Comparison of ENCODE assay signal across 9 cellular contexts in the genomic region with DNA sequence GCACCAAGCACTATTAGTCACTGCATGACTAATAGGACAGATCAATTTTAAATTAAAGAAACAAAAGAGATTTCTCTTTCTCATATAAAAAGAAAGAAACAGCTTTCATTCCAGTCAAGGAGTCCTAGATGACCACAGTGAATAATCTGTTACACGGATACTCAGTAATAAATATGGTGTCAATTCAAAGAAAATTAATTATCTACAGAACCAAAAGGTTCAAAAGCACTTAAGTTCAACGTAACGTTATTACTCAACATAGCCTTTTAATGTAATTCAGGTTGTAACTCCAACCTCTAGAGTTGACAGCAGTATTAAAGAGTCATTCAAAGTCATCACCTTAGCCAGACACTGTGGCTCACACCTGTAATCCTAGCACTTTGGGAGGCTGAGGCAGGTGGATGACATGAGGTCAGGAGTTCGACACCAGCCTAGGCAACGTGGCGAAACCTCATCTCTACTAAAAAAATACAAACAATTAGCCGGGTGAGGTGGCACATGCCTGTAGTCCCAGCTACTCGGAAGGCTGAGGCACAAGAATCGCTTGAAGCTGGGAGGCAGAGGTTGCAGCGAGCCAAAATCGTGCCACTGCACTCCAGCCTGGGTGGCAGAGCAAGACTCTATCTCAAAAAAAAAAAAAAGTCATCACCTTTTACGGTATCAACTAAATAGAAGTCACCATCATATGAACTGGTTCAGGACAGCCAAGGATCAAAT. TPM values are rescaled to one million over a fixed set of nuclear protein-coding genes. Genes with fewer than 3 reads are reported as not detected.
DNase-seq lines count a peak whose midpoint lies in the region; ATAC-seq lines count a peak whose summit lies in the region.
"Had no signal": no experiment of that assay in that cellular context is flagged by ENCODE, and none has a peak within 500 bp of the region (broad histone marks: within the 10 kb centered on the region; RNA-seq: fewer than 3 reads in every experiment).

No MANE protein-coding gene starts in this region.

- peaks cover 75% of the 10 kb centered on the region for H3K4me1 Mint-ChIP-seq in activated T-helper 1 cell treated with anti-CD3 and anti-CD28 coated beads, Interleukin-12 subunit alpha, Interleukin-12 subunit beta, Interleukin-2, Interleukin-4 antibody, amounts not matched to agents 30 ng/mL and 10 ng/mL and 1 ng/mL, durations not matched to agents 14 hours and 24 hours and 36 hours (ENCODE audit: low read depth)
- peaks cover 72 to 89% of the 10 kb centered on the region in 2 donors for H3K4me1 Mint-ChIP-seq in immature natural killer cell

- H3K9me3 Mint-ChIP-seq in activated T-helper 1 cell treated with anti-CD3 and anti-CD28 coated beads, Interleukin-12 subunit alpha, Interleukin-12 subunit beta, Interleukin-2, Interleukin-4 antibody, amounts not matched to agents 30 ng/mL and 10 ng/mL and 1 ng/mL, durations not matched to agents 14 hours and 24 hours and 36 hours: no peaks in the 10 kb centered on the region
- H3K9me3 Mint-ChIP-seq in immature natural killer cell: no peaks in the 10 kb centered on the region

- peak; percentile 20 for DNase-seq in activated T-cell treated with anti-CD3 and anti-CD28 coated beads for 24 hours (ENCODE audit: low read depth)
- no peak for DNase-seq in activated T-cell treated with anti-CD3 and anti-CD28 coated beads for 4 hours
- DNase-seq in activated T-helper 1 cell treated with anti-CD3 and anti-CD28 coated beads, Interleukin-12 subunit alpha, Interleukin-12 subunit beta, Interleukin-2, Interleukin-4 antibody, amounts not matched to agents 30 ng/mL and 10 ng/mL and 1 ng/mL, durations not matched to agents 14 hours and 24 hours and 36 hours (ENCODE audit: low spot score): no peak
- no peak for DNase-seq in immature natural killer cell
- DNase-seq in HT-29 (ENCODE audit: low spot score): no peak
- DNase-seq: NCI-H1930 had no signal

- ATAC-seq in HG02588 (IDR thresholded peaks at IDR 0.05; ENCODE audit: unreplicated experiment): no peak
- no peak for ATAC-seq in HG02642 (IDR thresholded peaks at IDR 0.05; ENCODE audit: poor library complexity, unreplicated experiment)

- H3K27me3 ChIP-seq in thymus (ENCODE audit: control insufficient read depth, insufficient read depth): no peaks in the 10 kb centered on the region

- WGBS in thymus: 96% methylated on average over 12 of the region's 12 CpGs

- intact Hi-C loops in activated T-helper 1 cell treated with anti-CD3 and anti-CD28 coated beads, Interleukin-12 subunit alpha, Interleukin-12 subunit beta, Interleukin-2, Interleukin-4 antibody, amounts not matched to agents 30 ng/mL and 10 ng/mL and 1 ng/mL, durations not matched to agents 14 hours and 24 hours and 36 hours (cut with micrococcal nuclease): loop anchor here (1.0 to 5.0 kb wide), 12 partner anchors 13 to 968 kb away; a partner anchor contains a TSS

- H3K4me3 Mint-ChIP-seq in activated T-helper 1 cell treated with anti-CD3 and anti-CD28 coated beads, Interleukin-12 subunit alpha, Interleukin-12 subunit beta, Interleukin-2, Interleukin-4 antibody, amounts not matched to agents 30 ng/mL and 10 ng/mL and 1 ng/mL, durations not matched to agents 14 hours and 24 hours and 36 hours: peak overlapping the region; percentile 95
- peak overlapping the region; percentile 47 to 90 (median 66) for H3K4me3 Mint-ChIP-seq in immature natural killer cell

- H3K36me3 Mint-ChIP-seq in activated T-helper 1 cell treated with anti-CD3 and anti-CD28 coated beads, Interleukin-12 subunit alpha, Interleukin-12 subunit beta, Interleukin-2, Interleukin-4 antibody, amounts not matched to agents 30 ng/mL and 10 ng/mL and 1 ng/mL, durations not matched to agents 14 hours and 24 hours and 36 hours (ENCODE audit: low read depth): peaks cover 23% of the 10 kb centered on the region
- H3K36me3 Mint-ChIP-seq in immature natural killer cell: no peaks in the 10 kb centered on the region

- peak overlapping the region; percentile 98 for H3K27ac Mint-ChIP-seq in activated T-helper 1 cell treated with anti-CD3 and anti-CD28 coated beads, Interleukin-12 subunit alpha, Interleukin-12 subunit beta, Interleukin-2, Interleukin-4 antibody, amounts not matched to agents 30 ng/mL and 10 ng/mL and 1 ng/mL, durations not matched to agents 14 hours and 24 hours and 36 hours
- H3K27ac Mint-ChIP-seq in immature natural killer cell: peak overlapping the region; percentile 87 to 92 (median 90)

- no peaks in the 10 kb centered on the region for H3K9me3 ChIP-seq in thymus (ENCODE audit: control insufficient read depth)

- peaks cover 25% of the 10 kb centered on the region for H3K4me1 ChIP-seq in thymus (ENCODE audit: control insufficient read depth, insufficient read depth, low read length)

- peaks cover 3% of the 10 kb centered on the region for H3K27me3 Mint-ChIP-seq in activated T-helper 1 cell treated with anti-CD3 and anti-CD28 coated beads, Interleukin-12 subunit alpha, Interleukin-12 subunit beta, Interleukin-2, Interleukin-4 antibody, amounts not matched to agents 30 ng/mL and 10 ng/mL and 1 ng/mL, durations not matched to agents 14 hours and 24 hours and 36 hours (ENCODE audit: insufficient read depth)
- H3K27me3 Mint-ChIP-seq in immature natural killer cell (ENCODE audit: low read depth in 3 of 3): peaks cover 0 to 3% (median 2%) of the 10 kb centered on the region in 3 donors

- H3K27ac ChIP-seq in thymus (ENCODE audit: low read depth): peak overlapping the region; percentile 21

- H3K4me3 ChIP-seq in thymus (ENCODE audit: low read length): no peak overlapping the region

- no peaks in the 10 kb centered on the region for H3K36me3 ChIP-seq in thymus (ENCODE audit: control insufficient read depth, insufficient read depth)

RNA-seq across cellular contexts. Expression of a gene that starts 4.4 kb away (rescaled TPM):
- total RNA-seq in activated T-helper 1 cell treated with anti-CD3 and anti-CD28 coated beads, Interleukin-12 subunit alpha, Interleukin-12 subunit beta, Interleukin-2, Interleukin-4 antibody, amounts not matched to agents 30 ng/mL and 10 ng/mL and 1 ng/mL, durations not matched to agents 14 hours and 24 hours and 36 hours: 57.9 and 59.1 TPM in 2 replicates
- polyA plus RNA-seq in immature natural killer cell (10 to 100 TPM in 1 of 3 donors, 1 to 10 TPM in 2; 7.8 to 11.5 (median 9.3) TPM), thymus (19.2 TPM)
- total RNA-seq in HT-29 (2014; rRNA removed; shearing (Covaris generic)): 3.7 and 6.1 TPM in 2 replicates

RNA-seq across cellular contexts. Expression of a gene that starts 35.2 kb away (rescaled TPM):
- 7.6 and 8.8 TPM in 2 replicates for total RNA-seq in activated T-helper 1 cell treated with anti-CD3 and anti-CD28 coated beads, Interleukin-12 subunit alpha, Interleukin-12 subunit beta, Interleukin-2, Interleukin-4 antibody, amounts not matched to agents 30 ng/mL and 10 ng/mL and 1 ng/mL, durations not matched to agents 14 hours and 24 hours and 36 hours
- polyA plus RNA-seq in immature natural killer cell (10 to 100 TPM in 2 of 3 donors, 1 to 10 TPM in 1; 5.2 to 11.1 (median 10.0) TPM), thymus (17.9 TPM)
- 3.0 and 5.3 TPM in 2 replicates for total RNA-seq in HT-29 (2014; rRNA removed; shearing (Covaris generic))
